Comparison of ENCODE assay signal across 16 cellular contexts in the genomic region with DNA sequence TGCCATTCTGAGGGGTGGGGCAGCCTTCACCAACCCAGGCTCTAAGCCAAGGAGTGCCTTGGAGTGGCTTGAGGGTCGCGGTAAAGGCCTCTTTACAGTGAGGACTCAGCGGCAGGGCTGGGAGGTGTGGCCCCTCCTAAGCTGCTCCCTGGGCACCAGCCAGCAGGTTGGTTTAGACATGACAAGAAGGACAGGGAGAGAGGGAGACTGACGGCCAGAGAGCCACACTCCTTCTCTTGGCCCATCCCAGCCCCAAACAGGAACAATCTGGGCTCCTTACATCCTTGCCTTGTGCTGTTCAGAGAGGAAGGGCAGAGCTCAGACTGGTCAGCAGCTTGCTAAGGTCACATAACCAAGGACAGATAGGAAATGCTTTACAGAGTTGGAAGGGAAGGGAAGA.
"Had no signal": no experiment of that assay in that cellular context is flagged by ENCODE, and none has a peak within 500 bp of the region (broad histone marks: within the 10 kb centered on the region; RNA-seq: fewer than 3 reads in every experiment).

No MANE protein-coding gene starts in this region.

- H3K9me3 Mint-ChIP-seq: activated CD4-positive, alpha-beta memory T cell treated with anti-CD3 and anti-CD28 coated beads for 36 hours; naive thymus-derived CD4-positive, alpha-beta T cell had no signal

- H3K4me3 ChIP-seq: esophagus squamous epithelium, right lobe of liver, testis, upper lobe of right lung had no signal

- ATAC-seq: naive thymus-derived CD4-positive, alpha-beta T cell; stimulated activated naive CD8-positive, alpha-beta T cell treated with anti-CD3 and anti-CD28 coated beads, Interleukin-15, Interleukin-2, amounts not matched to agents 100 U/mL and 50 U/mL, for 24 hours; upper lobe of right lung had no signal

- DNase-seq: activated CD4-positive, alpha-beta memory T cell treated with anti-CD3 and anti-CD28 coated beads for 36 hours; activated CD4-positive, CD25-positive, alpha-beta regulatory T cell treated with anti-CD3 and anti-CD28 coated beads, Interleukin-2, amount 50 U/mL, for 72 hours; activated effector memory CD4-positive, alpha-beta T cell treated with Interleukin-2 at 50 U/mL for 16 hours; activated T-cell treated with anti-CD3 and anti-CD28 coated beads for 4 hours; esophagus squamous epithelium; foreskin fibroblast; kidney glomerular epithelial cell; naive thymus-derived CD4-positive, alpha-beta T cell; right lobe of liver; stimulated activated CD4-positive, alpha-beta T cell treated with anti-CD3 and anti-CD28 coated beads, Interleukin-12 subunit alpha, Interleukin-12 subunit beta, amount 100 ng/mL, for 4 hours; stimulated activated naive CD8-positive, alpha-beta T cell treated with anti-CD3 and anti-CD28 coated beads, Interleukin-15, Interleukin-2, amounts not matched to agents 100 U/mL and 50 U/mL, for 24 hours; testis; upper lobe of right lung had no signal

- H3K36me3 Mint-ChIP-seq: activated CD4-positive, alpha-beta memory T cell treated with anti-CD3 and anti-CD28 coated beads for 36 hours; activated naive CD8-positive, alpha-beta T cell; naive thymus-derived CD4-positive, alpha-beta T cell had no signal

- H3K9me3 ChIP-seq: esophagus squamous epithelium, neutrophil, right lobe of liver, testis, upper lobe of right lung had no signal

- H3K27ac ChIP-seq: esophagus squamous epithelium, neutrophil, right lobe of liver, testis, upper lobe of right lung had no signal

- H3K27me3 ChIP-seq: testis had no signal

- H3K4me3 Mint-ChIP-seq: activated CD4-positive, alpha-beta memory T cell treated with anti-CD3 and anti-CD28 coated beads for 36 hours; activated naive CD8-positive, alpha-beta T cell; naive thymus-derived CD4-positive, alpha-beta T cell had no signal

- H3K36me3 ChIP-seq: esophagus squamous epithelium, neutrophil, right lobe of liver, upper lobe of right lung had no signal

- H3K27ac Mint-ChIP-seq: activated CD4-positive, alpha-beta memory T cell treated with anti-CD3 and anti-CD28 coated beads for 36 hours; activated naive CD8-positive, alpha-beta T cell; progenitor cell of endocrine pancreas had no signal
